In the genomic region with DNA sequence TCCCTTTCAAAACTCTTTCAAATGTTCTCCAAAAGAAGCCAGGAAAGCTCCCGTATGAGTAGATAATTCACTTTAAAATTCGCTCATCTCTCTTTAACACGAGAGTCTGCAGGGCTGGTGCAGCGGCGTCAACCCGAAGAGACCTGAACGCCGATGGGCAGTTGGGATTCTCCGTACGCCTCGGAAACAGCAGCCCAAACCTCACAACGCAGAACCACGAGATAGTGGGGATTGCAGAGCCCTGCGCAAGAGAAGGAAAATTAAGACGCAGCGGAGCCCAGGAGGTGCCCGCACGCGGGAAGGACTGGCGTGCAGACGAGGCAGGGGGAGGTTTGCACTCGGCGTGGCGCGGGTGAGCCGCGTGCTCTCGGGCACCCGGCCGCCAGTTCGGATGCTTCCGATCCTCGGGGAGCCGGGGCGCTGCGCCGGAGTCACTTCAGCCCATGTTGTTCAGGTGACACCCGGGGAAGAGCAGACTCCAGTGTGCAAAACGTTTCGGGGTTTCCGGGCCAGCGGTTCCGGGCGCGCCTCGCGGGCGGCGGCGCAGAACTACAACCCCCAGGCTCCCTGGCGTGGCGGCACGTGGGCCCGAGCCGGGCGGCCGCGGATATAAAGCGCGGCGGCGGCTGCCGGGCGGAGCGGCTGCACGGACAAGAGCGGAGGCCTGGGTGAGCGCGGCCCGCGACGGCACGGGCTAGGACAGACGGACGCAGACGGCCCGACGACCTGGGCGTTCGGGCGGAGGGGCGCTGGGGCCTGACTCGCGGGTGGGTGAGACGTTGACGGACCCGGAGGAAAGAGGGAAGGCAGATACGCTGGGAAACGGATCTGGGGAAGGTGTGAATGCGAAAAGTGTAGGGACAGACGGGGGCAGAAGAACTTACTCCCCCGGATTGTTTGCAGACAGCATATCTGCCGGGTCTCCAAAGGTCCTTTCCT, we compare ENCODE assay signal across 8 cellular contexts. TPM values are rescaled to one million over a fixed set of nuclear protein-coding genes. Genes with fewer than 3 reads are reported as not detected.
A peak's percentile ranks its signal among the peaks of the same experiment; 100 is the strongest.
DNase-seq lines count a peak whose midpoint lies in the region; ATAC-seq and TF ChIP-seq lines count a peak whose summit lies in the region.

A gene with protein sequence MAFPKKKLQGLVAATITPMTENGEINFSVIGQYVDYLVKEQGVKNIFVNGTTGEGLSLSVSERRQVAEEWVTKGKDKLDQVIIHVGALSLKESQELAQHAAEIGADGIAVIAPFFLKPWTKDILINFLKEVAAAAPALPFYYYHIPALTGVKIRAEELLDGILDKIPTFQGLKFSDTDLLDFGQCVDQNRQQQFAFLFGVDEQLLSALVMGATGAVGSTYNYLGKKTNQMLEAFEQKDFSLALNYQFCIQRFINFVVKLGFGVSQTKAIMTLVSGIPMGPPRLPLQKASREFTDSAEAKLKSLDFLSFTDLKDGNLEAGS (plus strand): TSS at position 636 of the 939 bp plus-strand sequence. CDS start 4,599 bp downstream, outside the sequence.

- no peaks in the 10 kb centered on the region for H3K9me3 Mint-ChIP-seq in activated naive CD4-positive, alpha-beta T cell treated with anti-CD3 and anti-CD28 coated beads for 36 hours

- CTCF ChIA-PET in activated naive CD4-positive, alpha-beta T cell treated with anti-CD3 and anti-CD28 coated beads for 36 hours (lab: Charles Lee): interaction anchor here (0.6 to 15.0 kb wide), 4 partner anchors 9 to 196 kb away, joined by 3 to 797 read pairs (median 4); partner anchors contain the start of genes RGS16 and RNASEL

- H3K9me3 ChIP-seq in Loucy (ENCODE audit: insufficient read depth, low read depth, low read length) (no peaks in the 10 kb centered on the region), SJCRH30 (replicated peaks) (no peaks in the 10 kb centered on the region), osteoblast (ENCODE audit: low read depth, low read length) (no peaks in the 10 kb centered on the region), thoracic aorta (no peaks in the 10 kb centered on the region)

- H4K20me1 ChIP-seq in Loucy (ENCODE audit: insufficient read depth, low read length, poor library complexity, severe bottlenecking): no peaks in the 10 kb centered on the region
- H4K20me1 ChIP-seq in osteoblast (ENCODE audit: insufficient read depth, low read length): no peaks in the 10 kb centered on the region

- no peaks in the 10 kb centered on the region for H3K9me2 ChIP-seq in Loucy (replicated peaks; ENCODE audit: low read depth, low read length)

- ATAC-seq in thoracic aorta (ENCODE audit: insufficient number of reproducible peaks, low FRiP score, low read depth): peak; percentile 77

- peak within 1 kb of the TSS; percentile 22 for H3K27ac Mint-ChIP-seq in activated naive CD4-positive, alpha-beta T cell treated with anti-CD3 and anti-CD28 coated beads for 36 hours

- H3K36me3 ChIP-seq in Loucy (ENCODE audit: insufficient read depth, low read length) (no peaks in the 10 kb centered on the region), SJCRH30 (no peaks in the 10 kb centered on the region), osteoblast (ENCODE audit: insufficient read depth, low read length) (no peaks in the 10 kb centered on the region), thoracic aorta (no peaks in the 10 kb centered on the region)

- H3K4me1 ChIP-seq in Loucy (ENCODE audit: insufficient read depth, low read length, poor library complexity, severe bottlenecking) (peaks cover 18% of the 10 kb centered on the region), SJCRH30 (peaks cover 10% of the 10 kb centered on the region; the same call in 1 of the 2 replicates), osteoblast (ENCODE audit: insufficient read depth, low read length) (peaks cover 12% of the 10 kb centered on the region), thoracic aorta (ENCODE audit: control insufficient read depth in 1 of 2, low read depth in 2 of 2) (peaks cover 0 to 9% of the 10 kb centered on the region in 2 donors)

- H3K4me1 Mint-ChIP-seq in activated naive CD4-positive, alpha-beta T cell treated with anti-CD3 and anti-CD28 coated beads for 36 hours (ENCODE audit: low read depth): peaks cover 13% of the 10 kb centered on the region

- in situ Hi-C loops in G401 (cut with HindIII; ENCODE audit: low sequenced_read_pairs): no loop called here

- H3K4me3 Mint-ChIP-seq in activated naive CD4-positive, alpha-beta T cell treated with anti-CD3 and anti-CD28 coated beads for 36 hours: peak within 1 kb of the TSS; percentile 81

- peak within 1 kb of the TSS; percentile 99 for H2AFZ ChIP-seq in Loucy (ENCODE audit: low read length)
- peak within 1 kb of the TSS; percentile 95 for H2AFZ ChIP-seq in osteoblast (ENCODE audit: low read length)

- H3F3A ChIP-seq in Loucy (ENCODE audit: low read depth): no peaks in the 10 kb centered on the region

- peak within 1 kb of the TSS; percentile 93 for H3K4me2 ChIP-seq in Loucy (ENCODE audit: low read depth, low read length, poor library complexity, severe bottlenecking)
- H3K4me2 ChIP-seq in osteoblast (ENCODE audit: insufficient read depth, low read length): peak within 1 kb of the TSS; percentile 92

- H3K9ac ChIP-seq in Loucy (ENCODE audit: low read depth, low read length, poor library complexity, severe bottlenecking): peak within 1 kb of the TSS; percentile 83

- H3K27me3 Mint-ChIP-seq in activated naive CD4-positive, alpha-beta T cell treated with anti-CD3 and anti-CD28 coated beads for 36 hours (ENCODE audit: low read depth): no peaks in the 10 kb centered on the region

- peak; percentile 61 for DNase-seq in G401 (ENCODE audit: low spot score)
- DNase-seq in H4 (ENCODE audit: low spot score): peak; percentile 43
- DNase-seq in SJCRH30: peak; percentile 46 to 60
- DNase-seq in activated naive CD4-positive, alpha-beta T cell treated with anti-CD3 and anti-CD28 coated beads for 36 hours: peak; percentile 85
- DNase-seq in glomerular visceral epithelial cell (ENCODE audit: extremely low spot score): peak; percentile 56
- DNase-seq in osteoblast (ENCODE audit: insufficient read length, low spot score, missing footprints): peak; percentile 97
- DNase-seq in thoracic aorta (ENCODE audit: low spot score): peak; percentile 27

- intact Hi-C loops in activated naive CD4-positive, alpha-beta T cell treated with anti-CD3 and anti-CD28 coated beads for 36 hours (cut with micrococcal nuclease): loop anchor here (1.0 to 5.0 kb wide), 3 partner anchors 50 to 762 kb away; partner anchors contain the start of genes DHX9 and GLUL

- no peak within 1 kb of the TSS for H3K27ac ChIP-seq in SJCRH30
- no peak within 1 kb of the TSS for H3K27ac ChIP-seq in osteoblast (ENCODE audit: low read depth, low read length)
- peak within 1 kb of the TSS in 1 of 2 donors; percentile 44 for H3K27ac ChIP-seq in thoracic aorta

- H3K79me2 ChIP-seq in Loucy (ENCODE audit: insufficient read depth, low read length): peaks cover 2% of the 10 kb centered on the region; the same call in 1 of the 2 replicates
- H3K79me2 ChIP-seq in osteoblast (ENCODE audit: insufficient read depth, low read length): no peaks in the 10 kb centered on the region

- peak within 1 kb of the TSS; percentile 89 for H3K4me3 ChIP-seq in Loucy (ENCODE audit: low read length, poor library complexity, severe bottlenecking)
- peak within 1 kb of the TSS; percentile 61 for H3K4me3 ChIP-seq in SJCRH30
- H3K4me3 ChIP-seq in osteoblast (ENCODE audit: insufficient read depth, low read length): peak within 1 kb of the TSS; percentile 78
- H3K4me3 ChIP-seq in thoracic aorta: peak within 1 kb of the TSS; percentile 84

- TF ChIP-seq CTCF in Loucy (conservative IDR thresholded peaks at IDR 0.05; ENCODE audit: low read length) (no peak; the same call in 1 of the 2 replicates), osteoblast (IDR thresholded peaks at IDR 0.05; ENCODE audit: extremely low read depth, low read depth, low read length) (no peak), thoracic aorta (IDR thresholded peaks at IDR 0.05) (no peak)

- H3K36me3 Mint-ChIP-seq in activated naive CD4-positive, alpha-beta T cell treated with anti-CD3 and anti-CD28 coated beads for 36 hours (ENCODE audit: low read depth): peaks cover 2% of the 10 kb centered on the region

- H3K27me3 ChIP-seq in Loucy (ENCODE audit: insufficient read depth, low read length, poor library complexity, severe bottlenecking): no peaks in the 10 kb centered on the region
- H3K27me3 ChIP-seq in SJCRH30: no peaks in the 10 kb centered on the region
- peaks cover 36% of the 10 kb centered on the region for H3K27me3 ChIP-seq in osteoblast (ENCODE audit: insufficient read depth, low read length)
- H3K27me3 ChIP-seq in thoracic aorta (replicated peaks; ENCODE audit: insufficient read depth): no peaks in the 10 kb centered on the region

RNA-seq across cellular contexts. Expression of the gene that starts here (rescaled TPM):
- not detected in 2 replicates for total RNA-seq in G401 (2014; rRNA removed; shearing (Covaris generic))
- total RNA-seq in H4 (2014; rRNA removed; shearing (Covaris generic)): 2.5 and 4.0 TPM in 2 replicates
- total RNA-seq in SJCRH30 (2014; rRNA removed; shearing (Covaris generic)): 1.7 and 3.1 TPM in 2 replicates
- 1 to 10 TPM; 4.6 to 5.9 TPM for total RNA-seq in activated naive CD4-positive, alpha-beta T cell treated with anti-CD3 and anti-CD28 coated beads for 36 hours
- 1.5 and 2.5 TPM in 2 replicates for total RNA-seq in osteoblast
- 10 to 100 TPM; 10.3 to 30.7 TPM for total RNA-seq in thoracic aorta

Comparison
In these comparisons a context has a peak if more than half of its experiments do, and no peak if none do; other contexts are left out.
1. Peak in DNase-seq in G401; RNA of the gene not detected or under 1 TPM.
2. DNase-seq: peak in every context shown above with its lines; median percentile 97 in osteoblast; 85 in activated naive CD4-positive, alpha-beta T cell treated with anti-CD3 and anti-CD28 coated beads for 36 hours; 61 in G401; 56 in glomerular visceral epithelial cell; 53 in SJCRH30; 43 in H4; 27 in thoracic aorta.